In genomic region chr6:120564779-120565178, GRCh38 we compare ENCODE assay signal across 11 cellular contexts.
"Had no signal": no experiment of that assay in that cellular context is flagged by ENCODE, and none has a peak within 500 bp of the region (broad histone marks: within the 10 kb centered on the region; RNA-seq: fewer than 3 reads in every experiment).

No MANE protein-coding gene starts in this region.

- FAIRE-seq: H1, H54 had no signal

- H3K9ac ChIP-seq: GM23248 had no signal

- ATAC-seq: GM23338, HCT116 had no signal

- H3K9me3 Mint-ChIP-seq: GM23338 had no signal

- H3K27ac ChIP-seq: GM23248 had no signal

- H3K4me3 ChIP-seq: GM23248, GM23338, HAP-1 had no signal

- DNase-seq: GM23248, GOT3, H7, H9, HCEC 1CT, HFFc6 had no signal

- H3K9me3 ChIP-seq: HAP-1 had no signal

- H3K4me3 Mint-ChIP-seq: GM23338, H9, HFFc6 had no signal

- H3K4me1 ChIP-seq: HAP-1 had no signal

- H3K27ac Mint-ChIP-seq: GM23338, H9, HFFc6 had no signal

- H2AFZ ChIP-seq: GM23248, GM23338 had no signal

- H3K36me3 ChIP-seq: HAP-1 had no signal

- H3K4me2 ChIP-seq: GM23338 had no signal
